16 cellular contexts compared by ENCODE assay signal in genomic region chr7:159094030-159094740, GRCh38. TPM values are rescaled to one million over a fixed set of nuclear protein-coding genes. Genes with fewer than 3 reads are reported as not detected.
A peak's percentile ranks its signal among the peaks of the same experiment; 100 is the strongest.
DNase-seq lines count a peak whose midpoint lies in the region; ATAC-seq and TF ChIP-seq lines count a peak whose summit lies in the region.
"Had no signal": no experiment of that assay in that cellular context is flagged by ENCODE, and none has a peak within 500 bp of the region (broad histone marks: within the 10 kb centered on the region; RNA-seq: fewer than 3 reads in every experiment).

No MANE protein-coding gene starts in this region.

- H3K27ac Mint-ChIP-seq in activated naive CD4-positive, alpha-beta T cell treated with anti-CD3 and anti-CD28 coated beads, Interleukin-2, amount 10 ng/mL, durations not matched to agents 7 days and 5 days: peak overlapping the region; percentile 74
- H3K27ac Mint-ChIP-seq: activated naive CD8-positive, alpha-beta T cell; memory B cell; stimulated activated effector memory CD8-positive, alpha-beta T cell treated with anti-CD3 and anti-CD28 coated beads, Interleukin-12 subunit alpha, Interleukin-12 subunit beta, amount 100 ng/mL, for 72 hours had no signal

- H3K4me3 ChIP-seq in Peyer's patch: no peak overlapping the region
- H3K4me3 ChIP-seq: GM23248, SJSA1 had no signal

- H3K27me3 ChIP-seq in Peyer's patch: no peaks in the 10 kb centered on the region
- H3K27me3 ChIP-seq: SJSA1 had no signal

- H3K36me3 ChIP-seq in Peyer's patch: no peaks in the 10 kb centered on the region
- H3K36me3 ChIP-seq: SJSA1 had no signal

- peaks cover 0 to 9% (median 0%) of the 10 kb centered on the region in 4 donors for H3K4me1 ChIP-seq in Peyer's patch
- H3K4me1 ChIP-seq: SJSA1 had no signal

- H3K4me3 Mint-ChIP-seq in activated naive CD4-positive, alpha-beta T cell treated with anti-CD3 and anti-CD28 coated beads, Interleukin-2, amount 10 ng/mL, durations not matched to agents 7 days and 5 days: no peak overlapping the region
- H3K4me3 Mint-ChIP-seq: activated naive CD8-positive, alpha-beta T cell; memory B cell; stimulated activated effector memory CD8-positive, alpha-beta T cell treated with anti-CD3 and anti-CD28 coated beads, Interleukin-12 subunit alpha, Interleukin-12 subunit beta, amount 100 ng/mL, for 72 hours had no signal

- peaks cover 18% of the 10 kb centered on the region for H3K4me1 Mint-ChIP-seq in activated naive CD4-positive, alpha-beta T cell treated with anti-CD3 and anti-CD28 coated beads, Interleukin-2, amount 10 ng/mL, durations not matched to agents 7 days and 5 days
- H3K4me1 Mint-ChIP-seq: memory B cell; stimulated activated effector memory CD8-positive, alpha-beta T cell treated with anti-CD3 and anti-CD28 coated beads, Interleukin-12 subunit alpha, Interleukin-12 subunit beta, amount 100 ng/mL, for 72 hours had no signal

- no peak for TF ChIP-seq POLR2A in Peyer's patch (IDR thresholded peaks at IDR 0.05)

- CTCF ChIA-PET in activated naive CD4-positive, alpha-beta T cell treated with anti-CD3 and anti-CD28 coated beads, Interleukin-2, amount 10 ng/mL, durations not matched to agents 7 days and 5 days (lab: Charles Lee): no interaction called here

- H3K9me3 Mint-ChIP-seq in activated naive CD4-positive, alpha-beta T cell treated with anti-CD3 and anti-CD28 coated beads, Interleukin-2, amount 10 ng/mL, durations not matched to agents 7 days and 5 days: no peaks in the 10 kb centered on the region
- H3K9me3 Mint-ChIP-seq: memory B cell; stimulated activated effector memory CD8-positive, alpha-beta T cell treated with anti-CD3 and anti-CD28 coated beads, Interleukin-12 subunit alpha, Interleukin-12 subunit beta, amount 100 ng/mL, for 72 hours had no signal

- H3K27me3 Mint-ChIP-seq in activated naive CD4-positive, alpha-beta T cell treated with anti-CD3 and anti-CD28 coated beads, Interleukin-2, amount 10 ng/mL, durations not matched to agents 7 days and 5 days: no peaks in the 10 kb centered on the region
- H3K27me3 Mint-ChIP-seq: activated naive CD8-positive, alpha-beta T cell; memory B cell had no signal

- no peak for ATAC-seq in GM18870 (IDR thresholded peaks at IDR 0.05; ENCODE audit: unreplicated experiment)
- no peak for ATAC-seq in HG02840 (IDR thresholded peaks at IDR 0.05; ENCODE audit: low FRiP score, unreplicated experiment)
- ATAC-seq: stimulated activated effector memory CD8-positive, alpha-beta T cell treated with anti-CD3 and anti-CD28 coated beads, Interleukin-12 subunit alpha, Interleukin-12 subunit beta, amount 100 ng/mL, for 72 hours had no signal

- DNase-seq in activated naive CD4-positive, alpha-beta T cell treated with anti-CD3 and anti-CD28 coated beads, Interleukin-2, amount 10 ng/mL, durations not matched to agents 7 days and 5 days: peak; percentile 57
- no peak for DNase-seq in activated naive CD4-positive, alpha-beta T cell treated with anti-CD3 and anti-CD28 coated beads, Interleukin-2, amount 50 U/mL, for 16 hours
- DNase-seq in Peyer's patch: peak in 2 of 3 donors; percentile 27 to 33
- peak; percentile 39 for DNase-seq in islet precursor cell
- DNase-seq in ureter (ENCODE audit: low spot score): peak; percentile 39
- no peak for DNase-seq in COLO829 (ENCODE audit: low spot score)
- DNase-seq: GM23248; NCI-H2029; NK-92 treated with Interleukin-12 subunit alpha and Interleukin-12 subunit beta, amount 100 ng/mL, for 24 hours had no signal

- H3K27ac ChIP-seq in Peyer's patch: no peak overlapping the region
- H3K27ac ChIP-seq: GM23248, SJSA1 had no signal

- no peaks in the 10 kb centered on the region for H3K36me3 Mint-ChIP-seq in activated naive CD4-positive, alpha-beta T cell treated with anti-CD3 and anti-CD28 coated beads, Interleukin-2, amount 10 ng/mL, durations not matched to agents 7 days and 5 days
- H3K36me3 Mint-ChIP-seq: activated naive CD8-positive, alpha-beta T cell; memory B cell; stimulated activated effector memory CD8-positive, alpha-beta T cell treated with anti-CD3 and anti-CD28 coated beads, Interleukin-12 subunit alpha, Interleukin-12 subunit beta, amount 100 ng/mL, for 72 hours had no signal

- no peak for TF ChIP-seq CTCF in Peyer's patch (IDR thresholded peaks at IDR 0.05)

- no peaks in the 10 kb centered on the region for H3K9me3 ChIP-seq in Peyer's patch
- H3K9me3 ChIP-seq: SJSA1 had no signal

RNA-seq across cellular contexts. Expression of gene VIPR2, which starts 50.5 kb away (rescaled TPM):
- total RNA-seq in Peyer's patch (1 to 10 TPM in 3 of 4 donors, under 1 TPM in 1; 0.53 to 2.5 (median 1.8) TPM), ureter (4.8 TPM)
- total RNA-seq: bronchial epithelial cell, GM23248, SJSA1 had no signal

Comparison
In these comparisons a context has a peak if more than half of its experiments do, and no peak if none do; other contexts are left out.
1. DNase-seq: peak in activated naive CD4-positive, alpha-beta T cell treated with anti-CD3 and anti-CD28 coated beads, Interleukin-2, amount 10 ng/mL, durations not matched to agents 7 days and 5 days (single experiment), Peyer's patch (2 of 3), islet precursor cell (single experiment) and ureter (single experiment); none in activated naive CD4-positive, alpha-beta T cell treated with anti-CD3 and anti-CD28 coated beads, Interleukin-2, amount 50 U/mL, for 16 hours (single experiment) and COLO829 (single experiment).